Comparison of ENCODE assay signal across 14 cellular contexts in the genomic region with DNA sequence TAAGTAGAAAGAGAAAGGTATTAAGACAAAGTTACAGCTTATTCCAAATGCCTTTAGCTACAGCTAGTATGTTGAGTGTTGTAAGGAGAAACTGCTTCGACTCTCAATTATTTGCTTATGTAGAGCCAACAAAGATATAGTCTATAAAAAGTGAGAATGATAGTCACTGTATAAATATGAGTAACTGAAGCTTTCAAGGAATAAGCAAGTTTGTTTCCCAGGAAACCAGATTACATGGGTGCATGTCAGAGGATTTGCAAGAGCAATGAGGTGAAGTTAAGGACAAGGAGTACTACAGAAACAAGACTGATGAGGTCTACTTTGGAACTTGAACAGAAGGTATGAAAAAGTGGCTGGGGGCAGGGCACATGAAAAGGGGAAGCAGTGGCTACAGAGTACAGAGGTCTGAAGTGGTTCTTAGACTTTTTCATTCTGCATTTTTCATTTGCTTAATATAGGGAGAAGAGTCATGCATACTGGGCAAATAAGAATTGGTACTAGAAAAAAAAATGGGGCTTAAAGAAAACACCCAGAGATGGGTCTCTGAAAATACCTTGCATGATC.
DNase-seq lines count a peak whose midpoint lies in the region; ATAC-seq, FAIRE-seq and TF ChIP-seq lines count a peak whose summit lies in the region.
"Had no signal": no experiment of that assay in that cellular context is flagged by ENCODE, and none has a peak within 500 bp of the region (broad histone marks: within the 10 kb centered on the region; RNA-seq: fewer than 3 reads in every experiment).

No MANE protein-coding gene starts in this region.

- H3K4me1 ChIP-seq in pancreas (peaks cover 0 to 5% (median 2%) of the 10 kb centered on the region in 3 donors), A673 (ENCODE audit: insufficient read depth, low read length, poor library complexity, severe bottlenecking) (no peaks in the 10 kb centered on the region)

- 15 to 19% methylated on average over 1 of the region's 1 CpG for WGBS in pancreas, 2 donors

- POLR2A ChIA-PET in A673 (lab: Charles Lee; ENCODE audit: low non-redundant PET) = no interaction called here

- ATAC-seq in GM19438 (IDR thresholded peaks at IDR 0.05; ENCODE audit: low read depth, unreplicated experiment) = peak; percentile 60
- ATAC-seq in HG02884 (IDR thresholded peaks at IDR 0.05; ENCODE audit: unreplicated experiment) = peak; percentile 88
- ATAC-seq in pancreas = peak; percentile 76 to 93 (median 87)

- BruUV-seq in A673 (replicated peaks; lab: Mats Ljungman, UMichigan) = no TSS peak

- CTCF ChIA-PET in A673 (lab: Charles Lee) = no interaction called here

- H3K9me3 ChIP-seq in pancreas (no peaks in the 10 kb centered on the region), A673 (ENCODE audit: low read depth, low read length, poor library complexity, severe bottlenecking) (no peaks in the 10 kb centered on the region)

- peak; percentile 58 for DNase-seq in NOMO-1 treated with DMSO at 0.1 percent for 48 hours (lab: John Stamatoyannopoulos, UW; ENCODE audit: unreplicated experiment)
- peak in 1 of 6 donors; percentile 6 for DNase-seq in pancreas
- DNase-seq in activated CD4-positive, alpha-beta T cell treated with anti-CD3 and anti-CD28 coated beads, Interleukin-2, amount 50 U/mL, for 4 hours = no peak
- DNase-seq in activated T-cell treated with anti-CD3 and anti-CD28 coated beads, Interleukin-2, amount 50 U/mL, for 1 hour = no peak
- no peak for DNase-seq in NCI-H510A (lab: John Stamatoyannopoulos, UW)
- DNase-seq in A673 (ENCODE audit: low spot score) = no peak
- DNase-seq: activated naive CD4-positive, alpha-beta T cell treated with Interleukin-2 at 50 U/mL for 16 hours; dorsolateral prefrontal cortex; head of caudate nucleus; midbrain; NCI-H1930; RPMI8226 had no signal

- H3K27me3 ChIP-seq in pancreas (no peaks in the 10 kb centered on the region), A673 (replicated peaks; ENCODE audit: insufficient read depth, low read depth, low read length, poor library complexity) (no peaks in the 10 kb centered on the region)
- H3K27me3 ChIP-seq: dorsolateral prefrontal cortex had no signal

- H3K27ac ChIP-seq in pancreas = no peak overlapping the region
- H3K27ac ChIP-seq in A673 (ENCODE audit: low read depth, low read length, poor library complexity, severe bottlenecking) = no peak overlapping the region
- H3K27ac ChIP-seq: dorsolateral prefrontal cortex had no signal

- H3K36me3 ChIP-seq in pancreas (no peaks in the 10 kb centered on the region), A673 (ENCODE audit: insufficient read depth, low read length, poor library complexity, severe bottlenecking) (no peaks in the 10 kb centered on the region)

- H3K4me3 ChIP-seq in pancreas (no peak overlapping the region), A673 (ENCODE audit: low read depth, low read length, poor library complexity, severe bottlenecking) (no peak overlapping the region)
- H3K4me3 ChIP-seq: dorsolateral prefrontal cortex had no signal

- TF ChIP-seq CTCF in pancreas (IDR thresholded peaks at IDR 0.05) = no peak
- TF ChIP-seq CTCF in A673 (conservative IDR thresholded peaks at IDR 0.05; ENCODE audit: low read depth, low read length) = no peak

- intact Hi-C loops in pancreas (cut with DNase I) (no loop called here), A673 (cut with micrococcal nuclease; ENCODE audit: unreplicated experiment) (no loop called here)

- FAIRE-seq in pancreas (lab: Jason Lieb, UNC) = no peak
